14 cellular contexts compared by ENCODE assay signal in genomic region chr14:99275222-99275584, GRCh38. TPM values are rescaled to one million over a fixed set of nuclear protein-coding genes. Genes with fewer than 3 reads are reported as not detected.
DNase-seq lines count a peak whose midpoint lies in the region; ATAC-seq, FAIRE-seq and TF ChIP-seq lines count a peak whose summit lies in the region.
"Had no signal": no experiment of that assay in that cellular context is flagged by ENCODE, and none has a peak within 500 bp of the region (broad histone marks: within the 10 kb centered on the region; RNA-seq: fewer than 3 reads in every experiment).

No MANE protein-coding gene starts in this region.

- no peaks in the 10 kb centered on the region for H3K79me2 ChIP-seq in hepatocyte
- H3K79me2 ChIP-seq in MM.1S (ENCODE audit: low read length) = no peaks in the 10 kb centered on the region

- H3K27ac Mint-ChIP-seq in stimulated activated naive CD8-positive, alpha-beta T cell treated with anti-CD3 and anti-CD28 coated beads, Interleukin-15, Interleukin-2, amounts not matched to agents 100 ng/mL and 50 ng/mL, for 24 hours = no peak overlapping the region
- H3K27ac Mint-ChIP-seq in activated CD4-positive, alpha-beta memory T cell treated with anti-CD3 and anti-CD28 coated beads, Interleukin-2, amount 10 ng/mL, durations not matched to agents 7 days and 5 days = no peak overlapping the region

- no peak for TF ChIP-seq CTCF in hepatocyte (IDR thresholded peaks at IDR 0.05; ENCODE audit: poor library complexity)
- TF ChIP-seq CTCF in MM.1S (IDR thresholded peaks at IDR 0.05; ENCODE audit: low read length) = no peak
- no peak for TF ChIP-seq CTCF in pancreas (IDR thresholded peaks at IDR 0.05)
- no peak for TF ChIP-seq CTCF in brain microvascular endothelial cell (IDR thresholded peaks at IDR 0.05; ENCODE audit: low read depth, low read length, missing control alignments)

- POLR2A ChIA-PET in activated CD4-positive, alpha-beta memory T cell treated with anti-CD3 and anti-CD28 coated beads, Interleukin-2, amount 10 ng/mL, durations not matched to agents 7 days and 5 days (lab: Charles Lee) = interaction anchor here (1.0 to 24.6 kb wide), 7 partner anchors 9 to 1816 kb away, joined by 4 to 1689 read pairs (median 5); no protein-coding TSS in a partner anchor

- H3K4me1 ChIP-seq in hepatocyte (ENCODE audit: insufficient read depth) (peaks cover 15% of the 10 kb centered on the region), MM.1S (ENCODE audit: low read length) (no peaks in the 10 kb centered on the region), pancreas (peaks cover 4 to 12% (median 8%) of the 10 kb centered on the region in 3 donors)

- FAIRE-seq in pancreas (lab: Jason Lieb, UNC) = no peak
- FAIRE-seq: frontal cortex, GM12892 had no signal

- H3K9ac ChIP-seq in MM.1S (ENCODE audit: low read length) = no peak overlapping the region

- H3K9me3 ChIP-seq in hepatocyte (ENCODE audit: low read depth) = no peaks in the 10 kb centered on the region
- no peaks in the 10 kb centered on the region for H3K9me3 ChIP-seq in MM.1S (replicated peaks; ENCODE audit: insufficient read depth, low read length)
- H3K9me3 ChIP-seq in pancreas = no peaks in the 10 kb centered on the region
- H3K9me3 ChIP-seq: ovary, suprapubic skin had no signal

- H3K9me2 ChIP-seq in hepatocyte (replicated peaks; ENCODE audit: insufficient read depth) = no peaks in the 10 kb centered on the region
- H3K9me2 ChIP-seq in MM.1S (replicated peaks; ENCODE audit: insufficient read depth, low read length) = no peaks in the 10 kb centered on the region

- DNase-seq in stimulated activated naive CD8-positive, alpha-beta T cell treated with anti-CD3 and anti-CD28 coated beads, Interleukin-15, Interleukin-2, amounts not matched to agents 100 U/mL and 50 U/mL, for 24 hours = no peak
- DNase-seq in activated CD4-positive, alpha-beta memory T cell treated with anti-CD3 and anti-CD28 coated beads, Interleukin-2, amount 10 ng/mL, durations not matched to agents 7 days and 5 days = no peak
- DNase-seq in hepatocyte (ENCODE audit: low spot score) (no peak), MM.1S (no peak), pancreas (no peak), brain microvascular endothelial cell (no peak), HUDEP-2 (lab: John Stamatoyannopoulos, UW; ENCODE audit: unreplicated experiment in 76 of 76) (no peak)
- DNase-seq: activated CD4-positive, CD25-positive, alpha-beta regulatory T cell; NCI-H1048 had no signal

- ATAC-seq in stimulated activated naive CD8-positive, alpha-beta T cell treated with anti-CD3 and anti-CD28 coated beads, Interleukin-15, Interleukin-2, amounts not matched to agents 100 U/mL and 50 U/mL, for 24 hours = no peak
- ATAC-seq in pancreas = no peak

- in situ Hi-C loops in brain microvascular endothelial cell (cut with HindIII; ENCODE audit: low pct_ligation_motif_present, low sequenced_read_pairs) = no loop called here

- H3K27ac ChIP-seq in hepatocyte = no peak overlapping the region
- H3K27ac ChIP-seq in MM.1S (ENCODE audit: low read length) = no peak overlapping the region
- no peak overlapping the region for H3K27ac ChIP-seq in pancreas
- H3K27ac ChIP-seq in brain microvascular endothelial cell = no peak overlapping the region
- H3K27ac ChIP-seq: ovary, suprapubic skin had no signal

- H3K4me2 ChIP-seq in hepatocyte (peak overlapping the region; percentile 98), MM.1S (ENCODE audit: low read depth, low read length) (no peak overlapping the region)

- H3K27me3 ChIP-seq in hepatocyte = peaks cover 30% of the 10 kb centered on the region
- H3K27me3 ChIP-seq in MM.1S (replicated peaks; ENCODE audit: insufficient read depth, low read length) = no peaks in the 10 kb centered on the region
- peaks cover 0 to 11% (median 6%) of the 10 kb centered on the region in 4 donors for H3K27me3 ChIP-seq in pancreas
- H3K27me3 ChIP-seq in brain microvascular endothelial cell (replicated peaks) = peaks cover 39% of the 10 kb centered on the region
- H3K27me3 ChIP-seq: ovary had no signal

- H3K36me3 ChIP-seq in hepatocyte (replicated peaks; ENCODE audit: insufficient read depth, low read depth) = no peaks in the 10 kb centered on the region
- H3K36me3 ChIP-seq in MM.1S (replicated peaks; ENCODE audit: insufficient read depth, low read length) = no peaks in the 10 kb centered on the region
- H3K36me3 ChIP-seq in pancreas = no peaks in the 10 kb centered on the region
- H3K36me3 ChIP-seq in brain microvascular endothelial cell (replicated peaks) = no peaks in the 10 kb centered on the region
- H3K36me3 ChIP-seq: ovary, suprapubic skin had no signal

- no peak overlapping the region for H3K4me3 ChIP-seq in hepatocyte
- H3K4me3 ChIP-seq in MM.1S (ENCODE audit: low read length) = no peak overlapping the region
- no peak overlapping the region for H3K4me3 ChIP-seq in pancreas
- no peak overlapping the region for H3K4me3 ChIP-seq in brain microvascular endothelial cell (ENCODE audit: low read depth, low read length)
- H3K4me3 ChIP-seq: ovary had no signal

- H2AFZ ChIP-seq in hepatocyte (no peak overlapping the region), MM.1S (ENCODE audit: low read length) (no peak overlapping the region)

- peaks cover 5% of the 10 kb centered on the region for H3K36me3 Mint-ChIP-seq in stimulated activated naive CD8-positive, alpha-beta T cell treated with anti-CD3 and anti-CD28 coated beads, Interleukin-15, Interleukin-2, amounts not matched to agents 100 ng/mL and 50 ng/mL, for 24 hours (ENCODE audit: low read depth)
- H3K36me3 Mint-ChIP-seq in activated CD4-positive, alpha-beta memory T cell treated with anti-CD3 and anti-CD28 coated beads, Interleukin-2, amount 10 ng/mL, durations not matched to agents 7 days and 5 days (ENCODE audit: low read depth) = peaks cover 7% of the 10 kb centered on the region

- CTCF ChIA-PET in activated CD4-positive, alpha-beta memory T cell treated with anti-CD3 and anti-CD28 coated beads, Interleukin-2, amount 10 ng/mL, durations not matched to agents 7 days and 5 days (lab: Charles Lee) = interaction anchor here (0.6 to 3.9 kb wide), 10 partner anchors 11 to 1657 kb away, joined by 3 to 27 read pairs (median 4); no protein-coding TSS in a partner anchor

- peak overlapping the region; percentile 87 for H3K4me3 Mint-ChIP-seq in stimulated activated naive CD8-positive, alpha-beta T cell treated with anti-CD3 and anti-CD28 coated beads, Interleukin-15, Interleukin-2, amounts not matched to agents 100 ng/mL and 50 ng/mL, for 24 hours
- peak overlapping the region; percentile 85 for H3K4me3 Mint-ChIP-seq in activated CD4-positive, alpha-beta memory T cell treated with anti-CD3 and anti-CD28 coated beads, Interleukin-2, amount 10 ng/mL, durations not matched to agents 7 days and 5 days

- H3K4me1 Mint-ChIP-seq in stimulated activated naive CD8-positive, alpha-beta T cell treated with anti-CD3 and anti-CD28 coated beads, Interleukin-15, Interleukin-2, amounts not matched to agents 100 ng/mL and 50 ng/mL, for 24 hours (ENCODE audit: low read depth) = peaks cover 38% of the 10 kb centered on the region
- peaks cover 27% of the 10 kb centered on the region for H3K4me1 Mint-ChIP-seq in activated CD4-positive, alpha-beta memory T cell treated with anti-CD3 and anti-CD28 coated beads, Interleukin-2, amount 10 ng/mL, durations not matched to agents 7 days and 5 days

- H4K20me1 ChIP-seq in hepatocyte (ENCODE audit: insufficient read depth, poor library complexity, severe bottlenecking) = no peaks in the 10 kb centered on the region
- H4K20me1 ChIP-seq in MM.1S (ENCODE audit: insufficient read depth, low read length) = no peaks in the 10 kb centered on the region

- H3F3A ChIP-seq in MM.1S (ENCODE audit: insufficient read depth, low read length) = no peaks in the 10 kb centered on the region

- intact Hi-C loops in pancreas (cut with DNase I) = no loop called here

- peaks cover 10% of the 10 kb centered on the region for H3K27me3 Mint-ChIP-seq in stimulated activated naive CD8-positive, alpha-beta T cell treated with anti-CD3 and anti-CD28 coated beads, Interleukin-15, Interleukin-2, amounts not matched to agents 100 ng/mL and 50 ng/mL, for 24 hours
- H3K27me3 Mint-ChIP-seq in activated CD4-positive, alpha-beta memory T cell treated with anti-CD3 and anti-CD28 coated beads, Interleukin-2, amount 10 ng/mL, durations not matched to agents 7 days and 5 days = peaks cover 35% of the 10 kb centered on the region

- no peaks in the 10 kb centered on the region for H3K9me3 Mint-ChIP-seq in stimulated activated naive CD8-positive, alpha-beta T cell treated with anti-CD3 and anti-CD28 coated beads, Interleukin-15, Interleukin-2, amounts not matched to agents 100 ng/mL and 50 ng/mL, for 24 hours
- H3K9me3 Mint-ChIP-seq in activated CD4-positive, alpha-beta memory T cell treated with anti-CD3 and anti-CD28 coated beads, Interleukin-2, amount 10 ng/mL, durations not matched to agents 7 days and 5 days = no peaks in the 10 kb centered on the region

RNA-seq across cellular contexts. Expression of gene BCL11B, which starts 3.2 kb away (rescaled TPM):
- total RNA-seq in activated CD4-positive, alpha-beta memory T cell treated with anti-CD3 and anti-CD28 coated beads, Interleukin-2, amount 10 ng/mL, durations not matched to agents 7 days and 5 days = 10 to 100 TPM; 81.7 to 82.0 TPM
- 1.8 and 3.2 TPM in 2 replicates for total RNA-seq in hepatocyte
- polyA plus RNA-seq in hepatocyte = 0.28 and 0.50 TPM in 2 replicates
- under 1 TPM; 0.12 to 0.47 (median 0.36) TPM for total RNA-seq in pancreas
- under 1 TPM; 0.04 to 0.07 TPM for polyA plus RNA-seq in pancreas

Comparison
In these comparisons a context has a peak if more than half of its experiments do, and no peak if none do; other contexts are left out.
1. RNA of gene BCL11B, which starts 3.2 kb away (total RNA-seq): 81.7 to 82.0 TPM in activated CD4-positive, alpha-beta memory T cell treated with anti-CD3 and anti-CD28 coated beads, Interleukin-2, amount 10 ng/mL, durations not matched to agents 7 days and 5 days; 1.8 to 3.2 TPM in hepatocyte and 0.12 to 0.47 TPM in pancreas; every median in the first group is over 10 times any median in the second.